11 cellular contexts compared by ENCODE assay signal in the genomic region with DNA sequence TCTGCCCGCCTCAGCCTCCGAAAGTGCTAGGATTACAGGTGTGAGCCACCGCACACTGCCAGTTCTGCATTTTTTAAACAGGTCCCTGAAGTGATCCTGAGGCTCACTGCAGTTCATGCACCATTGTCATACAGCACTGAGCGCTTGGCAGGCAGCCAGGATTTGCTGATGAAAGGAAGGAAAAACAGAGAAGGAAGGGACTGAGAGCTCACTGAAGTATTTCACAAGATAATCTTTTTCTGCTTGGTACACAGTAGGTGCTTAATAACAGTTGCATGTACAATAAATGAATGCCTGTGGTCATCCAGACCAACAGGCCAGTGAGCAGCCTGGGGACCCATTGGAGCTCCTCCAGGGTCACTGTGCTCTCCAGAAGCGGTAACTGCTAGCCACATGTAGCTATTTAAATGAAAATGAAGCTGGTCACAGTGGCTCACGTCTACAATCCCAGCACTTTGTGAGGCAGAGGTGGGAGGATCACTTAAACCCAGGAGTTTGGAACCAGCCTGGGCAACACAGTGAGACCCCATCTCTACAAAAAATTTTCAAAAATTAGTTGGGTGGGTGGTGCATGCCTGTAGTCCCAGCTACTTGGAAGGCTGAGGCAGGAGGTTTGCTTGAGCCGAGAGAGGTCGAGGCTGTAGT.
A peak's percentile ranks its signal among the peaks of the same experiment; 100 is the strongest.
DNase-seq lines count a peak whose midpoint lies in the region; ATAC-seq and TF ChIP-seq lines count a peak whose summit lies in the region.
"Had no signal": no experiment of that assay in that cellular context is flagged by ENCODE, and none has a peak within 500 bp of the region (broad histone marks: within the 10 kb centered on the region; RNA-seq: fewer than 3 reads in every experiment).

No MANE protein-coding gene starts in this region.

- no peak overlapping the region for H3K4me3 ChIP-seq in BLaER1
- no peak overlapping the region for H3K4me3 ChIP-seq in HAP-1
- H3K4me3 ChIP-seq in choroid plexus epithelial cell (ENCODE audit: low read depth, low read length) = no peak overlapping the region
- no peak overlapping the region for H3K4me3 ChIP-seq in effector memory CD4-positive, alpha-beta T cell (ENCODE audit: insufficient read depth, low read depth, low read length, poor library complexity, severe bottlenecking)

- no peak for TF ChIP-seq CTCF in choroid plexus epithelial cell (conservative IDR thresholded peaks at IDR 0.05; ENCODE audit: low read depth, low read length)

- H4K20me1 ChIP-seq in BLaER1 = no peaks in the 10 kb centered on the region

- in situ Hi-C loops in HAP-1 (cut with MboI; ENCODE audit: low sequenced_read_pairs) = no loop called here

- peak; percentile 81 to 94 for DNase-seq in HAP-1 (ENCODE audit: low spot score in 2 of 2)
- DNase-seq in NCI-H510A (lab: John Stamatoyannopoulos, UW) = peak; percentile 20
- peak; percentile 38 for DNase-seq in choroid plexus epithelial cell (ENCODE audit: low read depth)
- no peak for DNase-seq in effector CD4-positive, alpha-beta T cell
- no peak for DNase-seq in effector memory CD4-positive, alpha-beta T cell
- DNase-seq in NCI-H526 (lab: John Stamatoyannopoulos, UW) = no peak
- DNase-seq: activated naive CD8-positive, alpha-beta T cell treated with anti-CD3 and anti-CD28 coated beads, Interleukin-2, amount 50 U/mL, for 24 hours had no signal

- peak overlapping the region; percentile 44 for H3K4me2 ChIP-seq in BLaER1

- H3K36me3 ChIP-seq in BLaER1 (no peaks in the 10 kb centered on the region), HAP-1 (replicated peaks) (no peaks in the 10 kb centered on the region)
- no peaks in the 10 kb centered on the region for H3K36me3 ChIP-seq in effector memory CD4-positive, alpha-beta T cell (ENCODE audit: control insufficient read depth, insufficient read depth, low read length)

- H3K9me3 ChIP-seq in BLaER1 (no peaks in the 10 kb centered on the region), HAP-1 (no peaks in the 10 kb centered on the region)
- no peaks in the 10 kb centered on the region for H3K9me3 ChIP-seq in effector memory CD4-positive, alpha-beta T cell (ENCODE audit: control insufficient read depth, low read length)

- no peak overlapping the region for H3K27ac ChIP-seq in BLaER1
- no peak overlapping the region for H3K27ac ChIP-seq in effector memory CD4-positive, alpha-beta T cell (ENCODE audit: insufficient read depth, low read length, poor library complexity, severe bottlenecking)
- H3K27ac ChIP-seq: C4-2B had no signal

- H3K9ac ChIP-seq in BLaER1 = no peak overlapping the region

- H3K4me1 ChIP-seq in BLaER1 (peaks cover 48% of the 10 kb centered on the region), HAP-1 (peaks cover 11% of the 10 kb centered on the region)
- no peaks in the 10 kb centered on the region for H3K4me1 ChIP-seq in effector memory CD4-positive, alpha-beta T cell (ENCODE audit: control insufficient read depth, insufficient read depth, low read length, poor library complexity, severe bottlenecking)

- H3K27me3 ChIP-seq in BLaER1 = no peaks in the 10 kb centered on the region
- H3K27me3 ChIP-seq in HAP-1 (ENCODE audit: low read depth) = no peaks in the 10 kb centered on the region
- no peaks in the 10 kb centered on the region for H3K27me3 ChIP-seq in effector memory CD4-positive, alpha-beta T cell (replicated peaks; ENCODE audit: control insufficient read depth, insufficient read depth, low read length, poor library complexity, severe bottlenecking)

- no peak for ATAC-seq in HG03571 (IDR thresholded peaks at IDR 0.05; ENCODE audit: unreplicated experiment)
- ATAC-seq: activated naive CD8-positive, alpha-beta T cell treated with anti-CD3 and anti-CD28 coated beads, Interleukin-2, amount 50 U/mL, for 24 hours; esophagus mucosa had no signal

Comparison
In these comparisons a context has a peak if more than half of its experiments do, and no peak if none do; other contexts are left out.
1. DNase-seq: peak in HAP-1 (2 of 2), NCI-H510A (single experiment) and choroid plexus epithelial cell (single experiment); none in effector CD4-positive, alpha-beta T cell (single experiment), effector memory CD4-positive, alpha-beta T cell (0 of 3) and NCI-H526 (0 of 2).